Comparison of ENCODE assay signal across 1 cellular context in the genomic region with DNA sequence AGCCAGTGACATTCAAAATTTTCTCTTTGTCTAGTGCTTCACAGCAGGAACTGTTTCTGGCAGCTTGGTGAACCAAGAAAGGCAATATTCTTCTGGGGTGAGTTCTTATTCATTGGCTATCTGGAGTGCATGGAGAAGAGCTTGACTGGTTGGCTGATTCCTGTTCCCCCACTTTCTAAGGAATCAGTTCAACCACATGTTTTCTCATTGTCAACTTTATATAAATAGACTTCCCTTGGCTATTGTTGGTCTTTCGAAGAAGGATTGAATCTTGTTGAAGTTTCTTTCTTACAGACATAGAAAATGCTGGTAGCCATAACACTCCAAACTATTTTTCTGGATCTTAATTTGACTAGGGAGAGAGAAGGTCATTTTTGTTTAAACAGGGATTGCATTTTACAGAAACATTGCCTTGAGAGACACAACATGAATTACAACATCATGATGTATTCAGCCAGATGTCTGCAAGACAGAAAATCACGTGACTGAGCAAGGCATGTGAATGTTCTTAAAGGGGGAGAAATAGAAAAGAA.
TF ChIP-seq lines count a peak whose summit lies in the region.

No MANE protein-coding gene starts in this region.

TF ChIP-seq in SK-N-SH treated with all-trans-retinoic acid at 6 μM for 48 hours, 23 proteins besides CTCF, POLR2A, EP300 and RAD21 (continued from another document):
- TF ChIP-seq, protein P1, sequence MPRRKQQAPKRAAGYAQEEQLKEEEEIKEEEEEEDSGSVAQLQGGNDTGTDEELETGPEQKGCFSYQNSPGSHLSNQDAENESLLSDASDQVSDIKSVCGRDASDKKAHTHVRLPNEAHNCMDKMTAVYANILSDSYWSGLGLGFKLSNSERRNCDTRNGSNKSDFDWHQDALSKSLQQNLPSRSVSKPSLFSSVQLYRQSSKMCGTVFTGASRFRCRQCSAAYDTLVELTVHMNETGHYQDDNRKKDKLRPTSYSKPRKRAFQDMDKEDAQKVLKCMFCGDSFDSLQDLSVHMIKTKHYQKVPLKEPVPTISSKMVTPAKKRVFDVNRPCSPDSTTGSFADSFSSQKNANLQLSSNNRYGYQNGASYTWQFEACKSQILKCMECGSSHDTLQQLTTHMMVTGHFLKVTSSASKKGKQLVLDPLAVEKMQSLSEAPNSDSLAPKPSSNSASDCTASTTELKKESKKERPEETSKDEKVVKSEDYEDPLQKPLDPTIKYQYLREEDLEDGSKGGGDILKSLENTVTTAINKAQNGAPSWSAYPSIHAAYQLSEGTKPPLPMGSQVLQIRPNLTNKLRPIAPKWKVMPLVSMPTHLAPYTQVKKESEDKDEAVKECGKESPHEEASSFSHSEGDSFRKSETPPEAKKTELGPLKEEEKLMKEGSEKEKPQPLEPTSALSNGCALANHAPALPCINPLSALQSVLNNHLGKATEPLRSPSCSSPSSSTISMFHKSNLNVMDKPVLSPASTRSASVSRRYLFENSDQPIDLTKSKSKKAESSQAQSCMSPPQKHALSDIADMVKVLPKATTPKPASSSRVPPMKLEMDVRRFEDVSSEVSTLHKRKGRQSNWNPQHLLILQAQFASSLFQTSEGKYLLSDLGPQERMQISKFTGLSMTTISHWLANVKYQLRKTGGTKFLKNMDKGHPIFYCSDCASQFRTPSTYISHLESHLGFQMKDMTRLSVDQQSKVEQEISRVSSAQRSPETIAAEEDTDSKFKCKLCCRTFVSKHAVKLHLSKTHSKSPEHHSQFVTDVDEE (CRISPR knock-in tag; IDR thresholded peaks at IDR 0.05): no peak
- TF ChIP-seq OSR1 (CRISPR knock-in tag; IDR thresholded peaks at IDR 0.05) (no peak), ISL1 (CRISPR knock-in tag; IDR thresholded peaks at IDR 0.05) (no peak), ZFP3 (CRISPR knock-in tag; IDR thresholded peaks at IDR 0.05) (no peak), ARNTL (CRISPR knock-in tag; IDR thresholded peaks at IDR 0.05; ENCODE audit: borderline replicate concordance, low read depth) (no peak), CSRNP3 (CRISPR knock-in tag; IDR thresholded peaks at IDR 0.05) (no peak), PATZ1 (CRISPR knock-in tag; IDR thresholded peaks at IDR 0.05; ENCODE audit: borderline replicate concordance) (no peak), PPARA (CRISPR knock-in tag; IDR thresholded peaks at IDR 0.05; ENCODE audit: borderline replicate concordance) (no peak), ZNF70 (CRISPR knock-in tag; IDR thresholded peaks at IDR 0.05) (no peak), GLIS3 (CRISPR knock-in tag; IDR thresholded peaks at IDR 0.05) (no peak)
TF ChIP-seq in SK-N-SH treated with all-trans-retinoic acid at 6 μM for 48 hours: peak in this region for 0.
